ENCODE assay signal across 1 cellular context in the genomic region with DNA sequence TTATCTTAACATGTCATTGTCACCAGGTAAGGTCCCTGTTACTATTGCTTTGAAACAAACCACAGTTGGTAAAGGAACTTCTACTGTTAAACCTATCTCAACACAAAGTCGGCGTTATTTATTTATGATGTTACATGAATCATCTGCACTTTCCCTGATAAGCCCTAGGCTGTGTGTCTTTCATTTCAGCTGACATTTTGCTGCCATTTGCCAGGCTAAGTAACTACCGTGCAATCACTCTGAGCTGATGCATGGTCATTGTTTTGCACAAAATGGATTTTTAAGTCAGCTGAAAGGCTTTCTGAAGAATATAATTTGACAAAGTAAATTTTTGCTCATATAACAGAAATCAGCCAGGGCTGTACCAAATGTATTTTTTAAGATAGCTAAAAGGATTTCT.
TF ChIP-seq lines count a peak whose summit lies in the region.

No MANE protein-coding gene starts in this region.

TF ChIP-seq in SK-N-SH, 30 proteins besides CTCF, POLR2A, EP300 and RAD21 (continued from another document):
- TF ChIP-seq, protein P1, sequence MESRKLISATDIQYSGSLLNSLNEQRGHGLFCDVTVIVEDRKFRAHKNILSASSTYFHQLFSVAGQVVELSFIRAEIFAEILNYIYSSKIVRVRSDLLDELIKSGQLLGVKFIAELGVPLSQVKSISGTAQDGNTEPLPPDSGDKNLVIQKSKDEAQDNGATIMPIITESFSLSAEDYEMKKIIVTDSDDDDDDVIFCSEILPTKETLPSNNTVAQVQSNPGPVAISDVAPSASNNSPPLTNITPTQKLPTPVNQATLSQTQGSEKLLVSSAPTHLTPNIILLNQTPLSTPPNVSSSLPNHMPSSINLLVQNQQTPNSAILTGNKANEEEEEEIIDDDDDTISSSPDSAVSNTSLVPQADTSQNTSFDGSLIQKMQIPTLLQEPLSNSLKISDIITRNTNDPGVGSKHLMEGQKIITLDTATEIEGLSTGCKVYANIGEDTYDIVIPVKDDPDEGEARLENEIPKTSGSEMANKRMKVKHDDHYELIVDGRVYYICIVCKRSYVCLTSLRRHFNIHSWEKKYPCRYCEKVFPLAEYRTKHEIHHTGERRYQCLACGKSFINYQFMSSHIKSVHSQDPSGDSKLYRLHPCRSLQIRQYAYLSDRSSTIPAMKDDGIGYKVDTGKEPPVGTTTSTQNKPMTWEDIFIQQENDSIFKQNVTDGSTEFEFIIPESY (IDR thresholded peaks at IDR 0.05; ENCODE audit: borderline replicate concordance, low read depth), result no peak
- TF ChIP-seq, protein P2, sequence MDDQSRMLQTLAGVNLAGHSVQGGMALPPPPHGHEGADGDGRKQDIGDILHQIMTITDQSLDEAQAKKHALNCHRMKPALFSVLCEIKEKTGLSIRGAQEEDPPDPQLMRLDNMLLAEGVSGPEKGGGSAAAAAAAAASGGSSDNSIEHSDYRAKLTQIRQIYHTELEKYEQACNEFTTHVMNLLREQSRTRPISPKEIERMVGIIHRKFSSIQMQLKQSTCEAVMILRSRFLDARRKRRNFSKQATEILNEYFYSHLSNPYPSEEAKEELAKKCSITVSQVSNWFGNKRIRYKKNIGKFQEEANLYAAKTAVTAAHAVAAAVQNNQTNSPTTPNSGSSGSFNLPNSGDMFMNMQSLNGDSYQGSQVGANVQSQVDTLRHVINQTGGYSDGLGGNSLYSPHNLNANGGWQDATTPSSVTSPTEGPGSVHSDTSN (IDR thresholded peaks at IDR 0.05), result no peak
- TF ChIP-seq NFIC (IDR thresholded peaks at IDR 0.05; ENCODE audit: borderline replicate concordance), result no peak
- no peak for TF ChIP-seq RXRA (IDR thresholded peaks at IDR 0.05; ENCODE audit: borderline replicate concordance, low read depth)
- TF ChIP-seq FOXM1 (IDR thresholded peaks at IDR 0.05; ENCODE audit: low read depth), result no peak
TF ChIP-seq in SK-N-SH: peak in this region for 3.
